Comparison of ENCODE assay signal across 11 cellular contexts in the genomic region with DNA sequence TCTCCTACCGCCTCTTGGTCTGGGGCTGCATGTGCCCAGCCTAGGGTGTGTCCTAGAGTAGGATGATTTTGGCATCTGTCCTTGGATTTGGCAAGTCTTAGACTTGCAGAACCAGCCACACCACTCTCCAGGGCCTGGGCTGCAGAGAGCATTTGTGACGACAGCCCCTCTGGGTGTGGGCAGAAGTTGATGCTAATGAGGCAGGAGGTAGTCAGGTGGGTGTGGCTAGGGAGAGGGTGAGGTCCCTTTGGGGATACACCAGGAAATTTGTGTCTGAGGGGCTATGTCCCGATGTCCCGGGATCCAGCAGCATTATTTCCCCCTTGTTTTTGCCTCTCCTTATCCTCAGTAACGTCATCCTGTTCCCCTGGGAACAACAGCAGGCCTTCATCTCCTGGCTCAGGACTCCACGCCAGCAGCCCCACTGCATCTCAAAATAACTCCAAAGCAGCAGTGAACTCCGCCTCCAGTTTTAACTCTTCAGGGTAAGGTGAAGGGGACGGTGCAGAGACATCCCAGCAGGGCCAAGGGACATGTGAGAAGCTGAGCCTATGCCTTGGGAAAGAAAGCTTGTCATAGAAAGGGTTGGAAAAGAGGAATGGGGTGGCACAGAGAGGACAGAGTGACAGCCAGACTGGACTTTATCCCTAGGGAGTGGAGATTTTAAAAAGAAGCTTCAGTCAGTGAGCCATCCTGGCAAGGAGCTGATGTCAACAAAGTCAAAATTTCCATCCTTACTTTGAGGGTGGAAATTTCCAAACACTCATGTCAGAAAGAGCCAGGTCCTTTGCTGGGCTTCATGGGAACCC. TPM values are rescaled to one million over a fixed set of nuclear protein-coding genes. Genes with fewer than 3 reads are reported as not detected.
DNase-seq lines count a peak whose midpoint lies in the region; ATAC-seq and TF ChIP-seq lines count a peak whose summit lies in the region.
"Had no signal": no experiment of that assay in that cellular context is flagged by ENCODE, and none has a peak within 500 bp of the region (broad histone marks: within the 10 kb centered on the region; RNA-seq: fewer than 3 reads in every experiment).

No MANE protein-coding gene starts in this region.

- peak overlapping the region; percentile 41 to 65 (median 57) for H3K27ac ChIP-seq in esophagus muscularis mucosa (replicated peaks in 1 of 4)
- no peak overlapping the region for H3K27ac ChIP-seq in effector memory CD4-positive, alpha-beta T cell (ENCODE audit: insufficient read depth, low read length, poor library complexity, severe bottlenecking)

- 31% methylated on average over 8 of the region's 8 CpGs for WGBS in esophagus muscularis mucosa

- H3K4me1 ChIP-seq in esophagus muscularis mucosa, result peaks cover 15 to 20% (median 18%) of the 10 kb centered on the region in 4 donors
- H3K4me1 ChIP-seq in effector memory CD4-positive, alpha-beta T cell (ENCODE audit: control insufficient read depth, insufficient read depth, low read length, poor library complexity, severe bottlenecking), result no peaks in the 10 kb centered on the region
- H3K4me1 ChIP-seq: BE2C had no signal

- intact Hi-C loops in Right ventricle myocardium inferior (cut with DNase I), result no loop called here
- intact Hi-C loops in cardiac septum (cut with DNase I), result no loop called here
- intact Hi-C loops in esophagus muscularis mucosa (cut with DNase I), result no loop called here

- no peak overlapping the region for H3K4me3 ChIP-seq in esophagus muscularis mucosa
- no peak overlapping the region for H3K4me3 ChIP-seq in effector memory CD4-positive, alpha-beta T cell (ENCODE audit: insufficient read depth, low read depth, low read length, poor library complexity, severe bottlenecking)

- TF ChIP-seq CTCF in esophagus muscularis mucosa (IDR thresholded peaks at IDR 0.05), result no peak

- no peak for TF ChIP-seq POLR2A in esophagus muscularis mucosa (IDR thresholded peaks at IDR 0.05; ENCODE audit: low read depth)

- no peaks in the 10 kb centered on the region for H3K27me3 ChIP-seq in esophagus muscularis mucosa
- H3K27me3 ChIP-seq in effector memory CD4-positive, alpha-beta T cell (replicated peaks; ENCODE audit: control insufficient read depth, insufficient read depth, low read length, poor library complexity, severe bottlenecking), result no peaks in the 10 kb centered on the region
- H3K27me3 ChIP-seq: BE2C had no signal

- TF ChIP-seq EP300 in esophagus muscularis mucosa (IDR thresholded peaks at IDR 0.05), result no peak

- no peaks in the 10 kb centered on the region for H3K9me3 ChIP-seq in esophagus muscularis mucosa
- H3K9me3 ChIP-seq in effector memory CD4-positive, alpha-beta T cell (ENCODE audit: control insufficient read depth, low read length), result no peaks in the 10 kb centered on the region
- H3K9me3 ChIP-seq: BE2C had no signal

- H3K36me3 ChIP-seq in esophagus muscularis mucosa, result no peaks in the 10 kb centered on the region
- H3K36me3 ChIP-seq in effector memory CD4-positive, alpha-beta T cell (ENCODE audit: control insufficient read depth, insufficient read depth, low read length), result no peaks in the 10 kb centered on the region
- H3K36me3 ChIP-seq: BE2C had no signal

- DNase-seq in Right ventricle myocardium inferior (ENCODE audit: missing footprints) (peak; percentile 79), cardiac septum (ENCODE audit: low spot score) (no peak), esophagus muscularis mucosa (ENCODE audit: extremely low spot score) (no peak), mucosa of gallbladder (ENCODE audit: low spot score) (peak; percentile 90), activated gamma-delta T cell (lab: John Stamatoyannopoulos, UW) (no peak)
- no peak for DNase-seq in activated CD4-positive, alpha-beta T cell treated with anti-CD3 and anti-CD28 coated beads for 48 hours
- DNase-seq in effector memory CD4-positive, alpha-beta T cell, result no peak
- DNase-seq: activated naive CD8-positive, alpha-beta T cell treated with anti-CD3 and anti-CD28 coated beads, Interleukin-2, amount 10 ng/mL, durations not matched to agents 7 days and 5 days; BE2C; NCI-H2171 had no signal

- ATAC-seq in Right ventricle myocardium inferior (peak; percentile 82), HG03342 (IDR thresholded peaks at IDR 0.05; ENCODE audit: unreplicated experiment) (no peak)

RNA-seq across cellular contexts. Expression of gene TLCD5, which starts 8.0 kb away (rescaled TPM):
- total RNA-seq in Right ventricle myocardium inferior (8.4 TPM), cardiac septum (16.6 TPM), esophagus muscularis mucosa (1 to 10 TPM; 3.7 to 6.3 (median 4.4) TPM), mucosa of gallbladder (9.8 TPM)

RNA-seq across cellular contexts. Expression of gene ARHGEF12, which starts 19.1 kb away (rescaled TPM):
- total RNA-seq in Right ventricle myocardium inferior (81.7 TPM), cardiac septum (138 TPM), esophagus muscularis mucosa (100 to 1,000 TPM in 3 of 4 donors, 10 to 100 TPM in 1; 89.1 to 118 (median 106) TPM), mucosa of gallbladder (127 TPM)

Comparison
In these comparisons a context has a peak if more than half of its experiments do, and no peak if none do; other contexts are left out.
1. DNase-seq: peak in Right ventricle myocardium inferior (single experiment) and mucosa of gallbladder (single experiment); none in cardiac septum (single experiment), esophagus muscularis mucosa (single experiment), activated gamma-delta T cell (single experiment), activated CD4-positive, alpha-beta T cell treated with anti-CD3 and anti-CD28 coated beads for 48 hours (single experiment) and effector memory CD4-positive, alpha-beta T cell (0 of 3).